Comparison of ENCODE assay signal across 28 cellular contexts in genomic region chr22:26164174-26164573, GRCh38. TPM values are rescaled to one million over a fixed set of nuclear protein-coding genes. Genes with fewer than 3 reads are reported as not detected.
A peak's percentile ranks its signal among the peaks of the same experiment; 100 is the strongest.
DNase-seq lines count a peak whose midpoint lies in the region; ATAC-seq, FAIRE-seq and TF ChIP-seq lines count a peak whose summit lies in the region.
"Had no signal": no experiment of that assay in that cellular context is flagged by ENCODE, and none has a peak within 500 bp of the region (broad histone marks: within the 10 kb centered on the region; RNA-seq: fewer than 3 reads in every experiment).

No MANE protein-coding gene starts in this region.

- DNase-seq in NCI-H2227 (lab: John Stamatoyannopoulos, UW; ENCODE audit: unreplicated experiment) (peak; percentile 54), NCI-H2227 treated with DMSO at 0.1 percent for 48 hours (lab: John Stamatoyannopoulos, UW) (peak; percentile 8), urothelium cell line (ENCODE audit: low spot score) (no peak), SHP77 (lab: John Stamatoyannopoulos, UW) (no peak)
- DNase-seq: 8988T; ACHN; BE2C; CD4-positive, alpha-beta memory T cell; CD4-positive, CD25-positive, alpha-beta regulatory T cell; CD8-positive, alpha-beta memory T cell; COR-L47; DMS 273 treated with DMSO at 0.1 percent for 48 hours; DMS153; DMS53; DMS79; DND-41; EL; GDM1 had no signal

- no peaks in the 10 kb centered on the region for H3K9me3 ChIP-seq in neural cell (ENCODE audit: low read length)
- H3K9me3 ChIP-seq: BE2C, BLaER1 had no signal

- no peak overlapping the region for H2AFZ ChIP-seq in neural cell (ENCODE audit: low read depth, low read length)

- H3K4me3 ChIP-seq in neural cell (ENCODE audit: low read length) = no peak overlapping the region
- H3K4me3 ChIP-seq: BLaER1, GM12878 had no signal

- H3K9ac ChIP-seq in neural cell (ENCODE audit: low read length) = no peak overlapping the region
- H3K9ac ChIP-seq: BLaER1 had no signal

- no peak overlapping the region for H3K4me2 ChIP-seq in neural cell (ENCODE audit: low read length)
- H3K4me2 ChIP-seq: BLaER1 had no signal

- TF ChIP-seq RAD21 in neural cell (conservative IDR thresholded peaks at IDR 0.05) = no peak

- peak overlapping the region; percentile 29 for H3K27ac ChIP-seq in neural cell (ENCODE audit: low read length)
- H3K27ac ChIP-seq: BLaER1 had no signal

- H3K9me2 ChIP-seq in neural cell (ENCODE audit: insufficient read depth, low read length) = no peaks in the 10 kb centered on the region

- no peak for TF ChIP-seq CTCF in neural cell (IDR thresholded peaks at IDR 0.05; ENCODE audit: poor library complexity, severe bottlenecking)

- TF ChIP-seq EP300 in neural cell (conservative IDR thresholded peaks at IDR 0.05; ENCODE audit: poor library complexity, severe bottlenecking) = no peak

- ATAC-seq in GM18868 (IDR thresholded peaks at IDR 0.05; ENCODE audit: unreplicated experiment) (no peak), HG02885 (IDR thresholded peaks at IDR 0.05; ENCODE audit: poor library complexity, unreplicated experiment) (no peak)
- ATAC-seq: GM12878 had no signal

- H3K36me3 ChIP-seq in neural cell (ENCODE audit: insufficient read depth, low read length) = no peaks in the 10 kb centered on the region
- H3K36me3 ChIP-seq: BE2C, BLaER1 had no signal

- H3K27me3 ChIP-seq in neural cell (ENCODE audit: insufficient read depth, low read depth, low read length) = no peaks in the 10 kb centered on the region

- H3K79me2 ChIP-seq in neural cell (replicated peaks; ENCODE audit: insufficient read depth, low read length) = no peaks in the 10 kb centered on the region

- FAIRE-seq in urothelium cell line (lab: Jason Lieb, UNC) = peak; percentile 88
- FAIRE-seq: A204.1, GM12878, GM12892, GM18507, GM19239 had no signal

- H3F3A ChIP-seq in neural cell (ENCODE audit: insufficient read depth, low read length, poor library complexity, severe bottlenecking) = no peaks in the 10 kb centered on the region

- H4K20me1 ChIP-seq in neural cell (ENCODE audit: insufficient read depth) = no peaks in the 10 kb centered on the region

TF ChIP-seq in neural cell, 6 proteins besides CTCF, POLR2A, EP300 and RAD21:
- TF ChIP-seq POLR2AphosphoS5 (IDR thresholded peaks at IDR 0.05) (peak; percentile 33), REST (IDR thresholded peaks at IDR 0.05; ENCODE audit: borderline replicate concordance) (peak; percentile 56), MXI1 (conservative IDR thresholded peaks at IDR 0.05; ENCODE audit: poor library complexity, severe bottlenecking) (no peak)

RNA-seq across cellular contexts. Expression of gene SEZ6L, which starts 5.1 kb away (rescaled TPM):
- 31.9 and 36.5 TPM in 2 replicates for polyA plus RNA-seq in neural cell
- polyA minus RNA-seq in neural cell = 57.7 and 69.7 TPM in 2 replicates
- polyA plus RNA-seq: AG04450; CD4-positive, alpha-beta memory T cell; CD4-positive, CD25-positive, alpha-beta regulatory T cell; CD8-positive, alpha-beta memory T cell; GM12878 had no signal

Comparison
In these comparisons a context has a peak if more than half of its experiments do, and no peak if none do; other contexts are left out.
1. DNase-seq: peak in NCI-H2227 (single experiment) and NCI-H2227 treated with DMSO at 0.1 percent for 48 hours (single experiment); none in urothelium cell line (single experiment) and SHP77 (0 of 2).